ENCODE assay signal across 13 cellular contexts in the genomic region with DNA sequence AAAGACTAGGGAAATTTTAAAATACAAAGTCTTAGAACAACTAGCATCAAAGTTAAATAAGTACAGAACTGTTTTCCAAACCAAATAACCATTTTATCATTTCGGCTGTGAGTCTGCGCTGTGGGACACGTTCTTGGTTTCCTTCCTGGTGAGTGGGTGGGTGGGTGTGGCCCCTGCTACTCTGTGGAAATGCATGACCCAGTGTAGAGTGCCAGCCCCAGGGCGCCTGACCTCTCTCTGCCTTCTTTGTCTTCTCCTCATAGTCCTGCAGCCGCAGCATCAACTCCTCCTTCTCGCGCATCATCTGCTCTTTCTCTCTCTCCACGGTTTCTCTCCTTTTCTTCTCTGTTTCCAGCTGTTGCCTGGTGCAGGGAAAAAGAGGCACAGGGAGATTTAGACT. TPM values are rescaled to one million over a fixed set of nuclear protein-coding genes. Genes with fewer than 3 reads are reported as not detected.
A peak's percentile ranks its signal among the peaks of the same experiment; 100 is the strongest.
DNase-seq lines count a peak whose midpoint lies in the region; ATAC-seq and TF ChIP-seq lines count a peak whose summit lies in the region.
"Had no signal": no experiment of that assay in that cellular context is flagged by ENCODE, and none has a peak within 500 bp of the region (broad histone marks: within the 10 kb centered on the region; RNA-seq: fewer than 3 reads in every experiment).

No MANE protein-coding gene starts in this region.

- intact Hi-C loops in CD4-positive, alpha-beta T cell (cut with DNase I, micrococcal nuclease): loop anchor here in 1 of 2 experiments (10.0 kb wide), 1 partner anchor 56 kb away; no protein-coding TSS in a partner anchor
- intact Hi-C loops in PC-9 (cut with micrococcal nuclease; ENCODE audit: unreplicated experiment): loop anchor here (5.0 kb wide), 1 partner anchor 202 kb away; no protein-coding TSS in a partner anchor
- intact Hi-C loops in natural killer cell (cut with micrococcal nuclease): no loop called here

- H3K9me3 Mint-ChIP-seq in CD4-positive, alpha-beta T cell: no peaks in the 10 kb centered on the region
- H3K9me3 Mint-ChIP-seq in endodermal cell (no peaks in the 10 kb centered on the region), natural killer cell (no peaks in the 10 kb centered on the region)
- H3K9me3 Mint-ChIP-seq: activated T-cell treated with anti-CD3 and anti-CD28 coated beads, Interleukin-2, amount 50 U/mL, for 4 hours had no signal

- H3K4me3 Mint-ChIP-seq in CD4-positive, alpha-beta T cell: peak overlapping the region; percentile 31
- no peak overlapping the region for H3K4me3 Mint-ChIP-seq in endodermal cell
- no peak overlapping the region for H3K4me3 Mint-ChIP-seq in natural killer cell
- H3K4me3 Mint-ChIP-seq: activated T-cell treated with anti-CD3 and anti-CD28 coated beads, Interleukin-2, amount 50 U/mL, for 4 hours; CD14-positive monocyte had no signal

- no peak overlapping the region for H3K27ac ChIP-seq in CD4-positive, alpha-beta T cell (ENCODE audit: low read depth, low read length)
- H3K27ac ChIP-seq in PC-9: peak overlapping the region; percentile 86
- H3K27ac ChIP-seq in endodermal cell (ENCODE audit: low read depth, low read length): peak overlapping the region; percentile 85
- H3K27ac ChIP-seq in MM.1S (ENCODE audit: low read length): no peak overlapping the region
- H3K27ac ChIP-seq: suprapubic skin had no signal

- WGBS in endodermal cell (ENCODE audit: insufficient coverage in 1 of 2, insufficient read length in 1 of 2), 2 experiments: 94 to 96% methylated on average over 4 to 8 of the region's 8 CpGs

- H3K4me3 ChIP-seq in PC-9: no peak overlapping the region
- no peak overlapping the region for H3K4me3 ChIP-seq in endodermal cell (ENCODE audit: low read length)
- H3K4me3 ChIP-seq in MM.1S (ENCODE audit: low read length): no peak overlapping the region
- H3K4me3 ChIP-seq: suprapubic skin had no signal

- H3F3A ChIP-seq in PC-9 (ENCODE audit: insufficient read depth, low read depth) (peaks cover 98% of the 10 kb centered on the region), MM.1S (ENCODE audit: insufficient read depth, low read length) (no peaks in the 10 kb centered on the region)

- no peaks in the 10 kb centered on the region for H3K27me3 ChIP-seq in CD4-positive, alpha-beta T cell (ENCODE audit: control insufficient read depth, insufficient read depth, low read length)
- H3K27me3 ChIP-seq in PC-9 (ENCODE audit: insufficient read depth, low read depth) (no peaks in the 10 kb centered on the region), endodermal cell (ENCODE audit: control insufficient read depth, insufficient read depth, low read length, poor library complexity, severe bottlenecking) (no peaks in the 10 kb centered on the region), MM.1S (replicated peaks; ENCODE audit: insufficient read depth, low read length) (no peaks in the 10 kb centered on the region)
- H3K27me3 ChIP-seq: suprapubic skin had no signal

- H3K4me2 ChIP-seq in PC-9 (no peak overlapping the region), MM.1S (ENCODE audit: low read depth, low read length) (no peak overlapping the region)

- ATAC-seq in CD4-positive, alpha-beta T cell (ENCODE audit: poor library complexity): no peak
- no peak for ATAC-seq in natural killer cell
- no peak for ATAC-seq in HG03108 (IDR thresholded peaks at IDR 0.05; ENCODE audit: unreplicated experiment)
- ATAC-seq in HG03439 (IDR thresholded peaks at IDR 0.05; ENCODE audit: unreplicated experiment): no peak
- ATAC-seq in GM21619 (IDR thresholded peaks at IDR 0.05; ENCODE audit: unreplicated experiment): no peak
- ATAC-seq: esophagus mucosa had no signal

- peaks cover 46% of the 10 kb centered on the region for H3K4me1 ChIP-seq in PC-9 (replicated peaks; ENCODE audit: insufficient read depth)
- peaks cover 15% of the 10 kb centered on the region for H3K4me1 ChIP-seq in endodermal cell (ENCODE audit: control insufficient read depth, insufficient read depth, low read length)
- H3K4me1 ChIP-seq in MM.1S (ENCODE audit: low read length): no peaks in the 10 kb centered on the region

- H2AFZ ChIP-seq in PC-9 (no peak overlapping the region), MM.1S (ENCODE audit: low read length) (no peak overlapping the region)

- H4K20me1 ChIP-seq in PC-9 (ENCODE audit: insufficient read depth): peaks cover 39% of the 10 kb centered on the region
- no peaks in the 10 kb centered on the region; the same call in 1 of the 2 replicates for H4K20me1 ChIP-seq in MM.1S (ENCODE audit: insufficient read depth, low read length)

- H3K9ac ChIP-seq in endodermal cell (ENCODE audit: extremely low read depth, low read length, poor library complexity, severe bottlenecking) (no peak overlapping the region), MM.1S (ENCODE audit: low read length) (no peak overlapping the region)

- TF ChIP-seq CTCF in CD4-positive, alpha-beta T cell (IDR thresholded peaks at IDR 0.05): no peak
- TF ChIP-seq CTCF in PC-9 (conservative IDR thresholded peaks at IDR 0.05): no peak
- no peak for TF ChIP-seq CTCF in endodermal cell (conservative IDR thresholded peaks at IDR 0.05)
- no peak for TF ChIP-seq CTCF in natural killer cell (IDR thresholded peaks at IDR 0.05)
- no peak for TF ChIP-seq CTCF in MM.1S (IDR thresholded peaks at IDR 0.05; ENCODE audit: low read length)

- H3K4me1 Mint-ChIP-seq in CD4-positive, alpha-beta T cell (ENCODE audit: low read depth): peaks cover 52% of the 10 kb centered on the region
- peaks cover 30% of the 10 kb centered on the region for H3K4me1 Mint-ChIP-seq in endodermal cell
- peaks cover 32 to 45% of the 10 kb centered on the region in 2 donors for H3K4me1 Mint-ChIP-seq in natural killer cell

- CTCF ChIA-PET in CD4-positive, alpha-beta T cell (lab: Charles Lee): interaction anchor here (1.2 kb wide), 1 partner anchor 10 kb away, joined by 3 read pairs; no protein-coding TSS in a partner anchor
- CTCF ChIA-PET in PC-9 (lab: Charles Lee): no interaction called here

- no peaks in the 10 kb centered on the region for H3K9me2 ChIP-seq in PC-9 (ENCODE audit: insufficient read depth)
- H3K9me2 ChIP-seq in MM.1S (replicated peaks; ENCODE audit: insufficient read depth, low read length): no peaks in the 10 kb centered on the region

- no TSS peak for BruUV-seq in PC-9 (replicated peaks; lab: Mats Ljungman, UMichigan)

- H3K79me2 ChIP-seq in PC-9 (ENCODE audit: low read depth): peaks cover 94% of the 10 kb centered on the region
- no peaks in the 10 kb centered on the region; the same call in 1 of the 2 replicates for H3K79me2 ChIP-seq in MM.1S (ENCODE audit: low read length)

- POLR2A ChIA-PET in CD4-positive, alpha-beta T cell (lab: Charles Lee): interaction anchor here (2.8 kb wide), 1 partner anchor 99 kb away, joined by 12 read pairs; no protein-coding TSS in a partner anchor
- POLR2A ChIA-PET in PC-9 (lab: Charles Lee; ENCODE audit: unreplicated experiment): no interaction called here

- DNase-seq in CD4-positive, alpha-beta T cell: no peak
- DNase-seq in PC-9 (no peak), endodermal cell (no peak), natural killer cell (no peak), MM.1S (no peak)
- DNase-seq: activated T-cell treated with anti-CD3 and anti-CD28 coated beads, Interleukin-2, amount 50 U/mL, for 4 hours; RPMI8226 had no signal

- H3K27ac Mint-ChIP-seq in CD4-positive, alpha-beta T cell: peak overlapping the region; percentile 74
- peak overlapping the region; percentile 81 for H3K27ac Mint-ChIP-seq in endodermal cell
- peak overlapping the region; percentile 84 to 87 for H3K27ac Mint-ChIP-seq in natural killer cell

- peaks cover 4% of the 10 kb centered on the region for H3K27me3 Mint-ChIP-seq in CD4-positive, alpha-beta T cell
- H3K27me3 Mint-ChIP-seq in endodermal cell (ENCODE audit: insufficient read depth) (no peaks in the 10 kb centered on the region), natural killer cell (ENCODE audit: low read depth in 2 of 2) (no peaks in the 10 kb centered on the region)

- peaks cover 93% of the 10 kb centered on the region for H3K36me3 ChIP-seq in PC-9 (ENCODE audit: low read depth)
- peaks cover 97% of the 10 kb centered on the region for H3K36me3 ChIP-seq in endodermal cell (ENCODE audit: control insufficient read depth, insufficient read depth, low read length)
- no peaks in the 10 kb centered on the region for H3K36me3 ChIP-seq in MM.1S (replicated peaks; ENCODE audit: insufficient read depth, low read length)

- no peaks in the 10 kb centered on the region for H3K9me3 ChIP-seq in CD4-positive, alpha-beta T cell (ENCODE audit: control insufficient read depth, low read length)
- H3K9me3 ChIP-seq in PC-9 (ENCODE audit: insufficient read depth, low read depth) (no peaks in the 10 kb centered on the region), endodermal cell (ENCODE audit: control insufficient read depth, low read length) (no peaks in the 10 kb centered on the region), MM.1S (replicated peaks; ENCODE audit: insufficient read depth, low read length) (no peaks in the 10 kb centered on the region)
- H3K9me3 ChIP-seq: suprapubic skin had no signal

- peaks cover 99% of the 10 kb centered on the region for H3K36me3 Mint-ChIP-seq in CD4-positive, alpha-beta T cell (ENCODE audit: low read depth)
- H3K36me3 Mint-ChIP-seq in endodermal cell (ENCODE audit: low read depth) (peaks cover 94% of the 10 kb centered on the region), natural killer cell (peaks cover 29% of the 10 kb centered on the region)

RNA-seq across cellular contexts. Expression of gene EZR, which starts 48.6 kb away (rescaled TPM):
- total RNA-seq in CD4-positive, alpha-beta T cell: 100 to 1,000 TPM; 434 to 449 TPM
- 231 and 240 TPM in 2 replicates for total RNA-seq in PC-9 (2021)
- 100 to 1,000 TPM; 145 to 209 TPM for total RNA-seq in endodermal cell
- 118 TPM for polyA plus RNA-seq in endodermal cell (2013, experiment 1 of 2)
- polyA plus RNA-seq in endodermal cell (2013, experiment 2 of 2): 115 TPM
- total RNA-seq in natural killer cell: 100 to 1,000 TPM; 119 to 157 (median 133) TPM

Comparison
In these comparisons a context has a peak if more than half of its experiments do, and no peak if none do; other contexts are left out.
1. H3K27ac ChIP-seq: peak in PC-9 (single experiment) and endodermal cell (single experiment); none in CD4-positive, alpha-beta T cell (single experiment) and MM.1S (single experiment).
2. Peak in every context shown above with its lines, with median percentiles within 50 percentile points of each other: H3K27ac Mint-ChIP-seq.